In the genomic region with DNA sequence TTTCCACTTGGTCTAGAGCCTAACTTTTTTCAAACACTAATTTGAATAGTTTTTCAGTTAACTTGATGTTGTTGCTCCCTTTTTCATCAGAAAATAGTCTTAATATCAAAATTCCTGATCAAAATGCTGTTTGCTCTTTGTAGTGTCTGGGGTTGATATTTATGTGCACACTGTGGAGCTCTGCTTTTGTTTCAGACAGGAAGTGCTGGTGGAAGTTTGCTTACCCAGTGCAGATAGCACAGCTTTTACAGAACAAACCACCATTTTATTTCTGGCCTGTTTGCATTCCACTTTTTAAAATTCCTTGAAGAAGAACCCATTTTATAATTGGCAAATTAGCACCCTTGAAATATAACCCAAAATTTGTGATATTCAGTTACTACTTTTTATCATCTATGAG, we compare ENCODE assay signal across 13 cellular contexts.
DNase-seq lines count a peak whose midpoint lies in the region; ATAC-seq and TF ChIP-seq lines count a peak whose summit lies in the region.
"Had no signal": no experiment of that assay in that cellular context is flagged by ENCODE, and none has a peak within 500 bp of the region (broad histone marks: within the 10 kb centered on the region; RNA-seq: fewer than 3 reads in every experiment).

No MANE protein-coding gene starts in this region.

- H3K9me3 Mint-ChIP-seq in nephron = no peaks in the 10 kb centered on the region
- H3K9me3 Mint-ChIP-seq: T-helper 2 cell treated with Interferon-gamma antibody and Interleukin-4, amounts not matched to agents 5 μg/mL and 100 μg/mL, for 36 hours had no signal

- peak overlapping the region; percentile 53 for H3K27ac ChIP-seq in caudate nucleus (ENCODE audit: low read depth, low read length)
- H3K27ac ChIP-seq: tibial nerve had no signal

- ATAC-seq in left ventricle myocardium superior (no peak), HG03439 (IDR thresholded peaks at IDR 0.05; ENCODE audit: unreplicated experiment) (no peak)
- ATAC-seq: activated CD8-positive, alpha-beta memory T cell treated with anti-CD3 and anti-CD28 coated beads, Interleukin-2, amount 10 ng/mL, durations not matched to agents 7 days and 5 days had no signal

- peaks cover 9% of the 10 kb centered on the region for H3K4me1 Mint-ChIP-seq in nephron

- H3K36me3 Mint-ChIP-seq in nephron (ENCODE audit: low read depth) = peaks cover 27% of the 10 kb centered on the region

- intact Hi-C loops in left ventricle myocardium superior (cut with micrococcal nuclease) = loop anchor here (10.0 kb wide), 1 partner anchor 262 kb away; no protein-coding TSS in a partner anchor

- TF ChIP-seq CTCF in nephron (IDR thresholded peaks at IDR 0.05; ENCODE audit: unreplicated experiment in 3 of 3) = no peak

- H3K27me3 Mint-ChIP-seq in nephron (ENCODE audit: low read depth) = no peaks in the 10 kb centered on the region
- H3K27me3 Mint-ChIP-seq: activated CD8-positive, alpha-beta memory T cell treated with anti-CD3 and anti-CD28 coated beads, Interleukin-2, amount 10 ng/mL, durations not matched to agents 7 days and 5 days had no signal

- DNase-seq in NCI-H510A treated with DMSO at 0.1 percent for 48 hours (lab: John Stamatoyannopoulos, UW) (peak; percentile 19), NCI-H510A (lab: John Stamatoyannopoulos, UW) (no peak), Kasumi-1 (lab: John Stamatoyannopoulos, UW) (peak; percentile 8 to 16), caudate nucleus (lab: John Stamatoyannopoulos, UW) (no peak), left ventricle myocardium superior (no peak), SIG-M5 treated with dmso at 0.1 percent for 504 hours (lab: John Stamatoyannopoulos, UW; ENCODE audit: unreplicated experiment) (no peak)
- DNase-seq: ACHN; activated CD8-positive, alpha-beta memory T cell treated with anti-CD3 and anti-CD28 coated beads, Interleukin-2, amount 10 ng/mL, durations not matched to agents 7 days and 5 days; NCI-H187 had no signal

- peak overlapping the region; percentile 31 to 70 (median 35) for H3K27ac Mint-ChIP-seq in nephron
- H3K27ac Mint-ChIP-seq: activated CD8-positive, alpha-beta memory T cell treated with anti-CD3 and anti-CD28 coated beads, Interleukin-2, amount 10 ng/mL, durations not matched to agents 7 days and 5 days; T-helper 2 cell treated with Interferon-gamma antibody and Interleukin-4, amounts not matched to agents 5 μg/mL and 100 μg/mL, for 36 hours had no signal

- no peak overlapping the region for H3K4me3 Mint-ChIP-seq in nephron
- H3K4me3 Mint-ChIP-seq: activated CD8-positive, alpha-beta memory T cell treated with anti-CD3 and anti-CD28 coated beads, Interleukin-2, amount 10 ng/mL, durations not matched to agents 7 days and 5 days; T-helper 2 cell treated with Interferon-gamma antibody and Interleukin-4, amounts not matched to agents 5 μg/mL and 100 μg/mL, for 36 hours had no signal

Comparison
In these comparisons a context has a peak if more than half of its experiments do, and no peak if none do; other contexts are left out.
1. DNase-seq: peak in NCI-H510A treated with DMSO at 0.1 percent for 48 hours (single experiment) and Kasumi-1 (2 of 2); none in NCI-H510A (single experiment), caudate nucleus (0 of 61), left ventricle myocardium superior (single experiment) and SIG-M5 treated with dmso at 0.1 percent for 504 hours (single experiment).